Comparison of ENCODE assay signal across 10 cellular contexts in the genomic region with DNA sequence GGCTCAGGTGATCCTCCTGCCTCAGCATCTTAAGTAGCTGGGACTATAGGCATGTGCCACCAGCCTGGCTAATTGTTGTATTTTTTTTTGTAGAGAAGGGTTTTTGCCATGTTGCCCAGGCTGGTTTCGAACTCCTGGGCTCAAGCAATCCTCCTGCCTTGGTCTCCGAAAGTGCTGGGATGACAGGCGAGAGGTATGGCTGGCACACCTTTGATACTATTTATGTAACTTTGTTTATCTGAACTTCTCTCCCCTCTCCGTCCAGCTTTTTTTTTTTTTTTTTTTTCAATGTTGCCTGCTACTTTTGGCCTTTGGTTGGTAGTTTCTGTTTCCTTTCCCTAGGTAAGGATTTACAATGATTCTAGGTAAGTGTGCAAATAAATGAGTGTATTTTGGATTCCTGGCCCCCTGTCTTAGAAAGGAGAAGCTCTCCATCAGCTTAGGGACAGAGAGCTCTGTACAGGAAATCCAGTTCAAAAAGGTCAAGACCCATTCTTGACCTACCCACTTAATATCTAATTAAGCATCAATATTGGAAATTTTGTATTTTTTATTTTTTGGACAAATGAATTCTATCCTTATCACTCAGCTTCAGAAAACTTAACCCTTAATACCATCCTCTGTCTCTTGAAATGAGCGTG. TPM values are rescaled to one million over a fixed set of nuclear protein-coding genes. Genes with fewer than 3 reads are reported as not detected.
DNase-seq lines count a peak whose midpoint lies in the region; ATAC-seq, FAIRE-seq and TF ChIP-seq lines count a peak whose summit lies in the region.
"Had no signal": no experiment of that assay in that cellular context is flagged by ENCODE, and none has a peak within 500 bp of the region (broad histone marks: within the 10 kb centered on the region; RNA-seq: fewer than 3 reads in every experiment).

No MANE protein-coding gene starts in this region.

- 86 to 88% methylated on average over 4 to 5 of the region's 5 CpGs for WGBS in endodermal cell (ENCODE audit: insufficient coverage in 1 of 2, insufficient read length in 1 of 2), 2 experiments

- no peak for TF ChIP-seq CTCF in CD14-positive monocyte (IDR thresholded peaks at IDR 0.05)
- TF ChIP-seq CTCF in endodermal cell (conservative IDR thresholded peaks at IDR 0.05), result no peak

- no peaks in the 10 kb centered on the region for H3K9me3 ChIP-seq in endodermal cell (ENCODE audit: control insufficient read depth, low read length)

- H3K27ac Mint-ChIP-seq in CD14-positive monocyte (peak overlapping the region; percentile 90 to 95 (median 94)), endodermal cell (no peak overlapping the region)
- peak overlapping the region; percentile 96 for H3K27ac Mint-ChIP-seq in activated naive CD8-positive, alpha-beta T cell treated with anti-CD3 and anti-CD28 coated beads, Interleukin-2, amount 50 U/mL, for 24 hours
- H3K27ac Mint-ChIP-seq in natural killer cell treated with Interleukin-12 subunit alpha and Interleukin-12 subunit beta and Interleukin-15 and Interleukin-18, amount 100 ng/mL, for 72 hours, result peak overlapping the region; percentile 90 to 93

- H3K4me3 Mint-ChIP-seq in CD14-positive monocyte, result peak overlapping the region; percentile 55 to 79
- peak overlapping the region; percentile 48 for H3K4me3 Mint-ChIP-seq in activated naive CD8-positive, alpha-beta T cell treated with anti-CD3 and anti-CD28 coated beads, Interleukin-2, amount 50 U/mL, for 24 hours
- H3K4me3 Mint-ChIP-seq in natural killer cell treated with Interleukin-12 subunit alpha and Interleukin-12 subunit beta and Interleukin-15 and Interleukin-18, amount 100 ng/mL, for 72 hours, result peak overlapping the region; percentile 88
- no peak overlapping the region for H3K4me3 Mint-ChIP-seq in endodermal cell

- FAIRE-seq in frontal cortex (lab: Jason Lieb, UNC), result no peak

- H3K9me3 Mint-ChIP-seq in CD14-positive monocyte (no peaks in the 10 kb centered on the region), endodermal cell (no peaks in the 10 kb centered on the region)
- no peaks in the 10 kb centered on the region for H3K9me3 Mint-ChIP-seq in activated naive CD8-positive, alpha-beta T cell treated with anti-CD3 and anti-CD28 coated beads, Interleukin-2, amount 50 U/mL, for 24 hours
- H3K9me3 Mint-ChIP-seq in natural killer cell treated with Interleukin-12 subunit alpha and Interleukin-12 subunit beta and Interleukin-15 and Interleukin-18, amount 100 ng/mL, for 72 hours, result no peaks in the 10 kb centered on the region

- no peaks in the 10 kb centered on the region for H3K36me3 ChIP-seq in endodermal cell (ENCODE audit: control insufficient read depth, insufficient read depth, low read length)

- intact Hi-C loops in CD14-positive monocyte (cut with micrococcal nuclease), result no loop called here

- no peak overlapping the region for H3K27ac ChIP-seq in endodermal cell (ENCODE audit: low read depth, low read length)

- no peak overlapping the region for H3K9ac ChIP-seq in endodermal cell (ENCODE audit: extremely low read depth, low read length, poor library complexity, severe bottlenecking)

- H3K4me1 ChIP-seq in endodermal cell (ENCODE audit: control insufficient read depth, insufficient read depth, low read length), result peaks cover 4% of the 10 kb centered on the region

- H3K4me3 ChIP-seq in endodermal cell (ENCODE audit: low read length), result no peak overlapping the region

- no peaks in the 10 kb centered on the region for H3K27me3 Mint-ChIP-seq in CD14-positive monocyte (ENCODE audit: low read depth in 3 of 3)
- H3K27me3 Mint-ChIP-seq in activated naive CD8-positive, alpha-beta T cell treated with anti-CD3 and anti-CD28 coated beads, Interleukin-2, amount 50 U/mL, for 24 hours, result no peaks in the 10 kb centered on the region
- no peaks in the 10 kb centered on the region for H3K27me3 Mint-ChIP-seq in natural killer cell treated with Interleukin-12 subunit alpha and Interleukin-12 subunit beta and Interleukin-15 and Interleukin-18, amount 100 ng/mL, for 72 hours
- no peaks in the 10 kb centered on the region for H3K27me3 Mint-ChIP-seq in endodermal cell (ENCODE audit: insufficient read depth)

- H3K36me3 Mint-ChIP-seq in CD14-positive monocyte (peaks cover 19 to 32% of the 10 kb centered on the region in 2 donors), endodermal cell (ENCODE audit: low read depth) (no peaks in the 10 kb centered on the region)
- peaks cover 30% of the 10 kb centered on the region for H3K36me3 Mint-ChIP-seq in activated naive CD8-positive, alpha-beta T cell treated with anti-CD3 and anti-CD28 coated beads, Interleukin-2, amount 50 U/mL, for 24 hours (ENCODE audit: low read depth)
- peaks cover 23% of the 10 kb centered on the region for H3K36me3 Mint-ChIP-seq in natural killer cell treated with Interleukin-12 subunit alpha and Interleukin-12 subunit beta and Interleukin-15 and Interleukin-18, amount 100 ng/mL, for 72 hours

- ATAC-seq in HG02588 (IDR thresholded peaks at IDR 0.05; ENCODE audit: unreplicated experiment), result peak; percentile 1
- no peak for ATAC-seq in activated naive CD8-positive, alpha-beta T cell treated with anti-CD3 and anti-CD28 coated beads, Interleukin-2, amount 50 U/mL, for 24 hours
- ATAC-seq in natural killer cell treated with Interleukin-12 subunit alpha and Interleukin-12 subunit beta and Interleukin-15 and Interleukin-18, amount 100 ng/mL, for 72 hours, result no peak

- H3K27me3 ChIP-seq in endodermal cell (ENCODE audit: control insufficient read depth, insufficient read depth, low read length, poor library complexity, severe bottlenecking), result no peaks in the 10 kb centered on the region

- DNase-seq in CD14-positive monocyte (ENCODE audit: low spot score) (no peak), ACHN (no peak), endodermal cell (no peak), foreskin melanocyte (no peak), frontal cortex (ENCODE audit: low spot score in 2 of 2) (no peak)
- no peak for DNase-seq in activated naive CD8-positive, alpha-beta T cell treated with anti-CD3 and anti-CD28 coated beads, Interleukin-2, amount 50 U/mL, for 24 hours
- no peak for DNase-seq in natural killer cell treated with Interleukin-12 subunit alpha and Interleukin-12 subunit beta and Interleukin-15 and Interleukin-18, amount 100 ng/mL, for 72 hours (ENCODE audit: low spot score)

- in situ Hi-C loops in ACHN (cut with HindIII; ENCODE audit: low pct_ligation_motif_present, low pct_unique_long_range_greater_than_20kb, low sequenced_read_pairs), result no loop called here

- H3K4me1 Mint-ChIP-seq in CD14-positive monocyte (peaks cover 87% of the 10 kb centered on the region), endodermal cell (peaks cover 12% of the 10 kb centered on the region)
- peaks cover 90% of the 10 kb centered on the region for H3K4me1 Mint-ChIP-seq in activated naive CD8-positive, alpha-beta T cell treated with anti-CD3 and anti-CD28 coated beads, Interleukin-2, amount 50 U/mL, for 24 hours
- H3K4me1 Mint-ChIP-seq in natural killer cell treated with Interleukin-12 subunit alpha and Interleukin-12 subunit beta and Interleukin-15 and Interleukin-18, amount 100 ng/mL, for 72 hours (ENCODE audit: low read depth in 2 of 2), result peaks cover 71 to 72% of the 10 kb centered on the region in 2 donors

RNA-seq across cellular contexts. Expression of a gene that starts 6.8 kb away (rescaled TPM):
- polyA plus RNA-seq in CD14-positive monocyte, result 100 to 1,000 TPM; 430 to 458 TPM
- 100 to 1,000 TPM; 110 to 135 TPM for total RNA-seq in natural killer cell treated with Interleukin-12 subunit alpha and Interleukin-12 subunit beta and Interleukin-15 and Interleukin-18, amount 100 ng/mL, for 72 hours
- total RNA-seq in endodermal cell (10 to 100 TPM; 20.6 to 28.7 TPM), frontal cortex (68.5 TPM)
- polyA plus RNA-seq in endodermal cell (2013, experiment 1 of 2), result 90.1 TPM
- polyA plus RNA-seq in endodermal cell (2013, experiment 2 of 2), result 87.1 TPM

RNA-seq across cellular contexts. Expression of a gene that starts 11.3 kb away (rescaled TPM):
- 10 to 100 TPM; 77.1 to 88.5 TPM for polyA plus RNA-seq in CD14-positive monocyte
- 100 to 1,000 TPM in 1 of 2 donors, 10 to 100 TPM in 1; 93.4 to 111 TPM for total RNA-seq in natural killer cell treated with Interleukin-12 subunit alpha and Interleukin-12 subunit beta and Interleukin-15 and Interleukin-18, amount 100 ng/mL, for 72 hours
- total RNA-seq in endodermal cell, result 10 to 100 TPM; 74.6 to 76.6 TPM
- polyA plus RNA-seq in endodermal cell (2013, experiment 1 of 2), result 68.2 TPM
- 70.3 TPM for polyA plus RNA-seq in endodermal cell (2013, experiment 2 of 2)
- total RNA-seq in frontal cortex, result 105 TPM

RNA-seq across cellular contexts. Expression of a gene that starts 30.9 kb away (rescaled TPM):
- polyA plus RNA-seq in CD14-positive monocyte, result not detected
- total RNA-seq in natural killer cell treated with Interleukin-12 subunit alpha and Interleukin-12 subunit beta and Interleukin-15 and Interleukin-18, amount 100 ng/mL, for 72 hours, result not detected
- not detected for total RNA-seq in endodermal cell
- not detected for polyA plus RNA-seq in endodermal cell (2013, experiment 1 of 2)
- not detected for polyA plus RNA-seq in endodermal cell (2013, experiment 2 of 2)
- total RNA-seq in frontal cortex, result 0.41 TPM
- total RNA-seq: H1, omental fat pad had no signal
- polyA plus RNA-seq: H1 had no signal

RNA-seq across cellular contexts. Expression of a gene that starts 39.4 kb away (rescaled TPM):
- polyA plus RNA-seq in CD14-positive monocyte, result 10 to 100 TPM; 23.1 to 25.6 TPM
- total RNA-seq in natural killer cell treated with Interleukin-12 subunit alpha and Interleukin-12 subunit beta and Interleukin-15 and Interleukin-18, amount 100 ng/mL, for 72 hours, result 10 to 100 TPM; 42.2 to 43.7 TPM
- total RNA-seq in endodermal cell (10 to 100 TPM; 25.6 to 31.3 TPM), frontal cortex (36.7 TPM)
- 23.4 TPM for polyA plus RNA-seq in endodermal cell (2013, experiment 1 of 2)
- 22.3 TPM for polyA plus RNA-seq in endodermal cell (2013, experiment 2 of 2)
